13 cellular contexts compared by ENCODE assay signal in the genomic region with DNA sequence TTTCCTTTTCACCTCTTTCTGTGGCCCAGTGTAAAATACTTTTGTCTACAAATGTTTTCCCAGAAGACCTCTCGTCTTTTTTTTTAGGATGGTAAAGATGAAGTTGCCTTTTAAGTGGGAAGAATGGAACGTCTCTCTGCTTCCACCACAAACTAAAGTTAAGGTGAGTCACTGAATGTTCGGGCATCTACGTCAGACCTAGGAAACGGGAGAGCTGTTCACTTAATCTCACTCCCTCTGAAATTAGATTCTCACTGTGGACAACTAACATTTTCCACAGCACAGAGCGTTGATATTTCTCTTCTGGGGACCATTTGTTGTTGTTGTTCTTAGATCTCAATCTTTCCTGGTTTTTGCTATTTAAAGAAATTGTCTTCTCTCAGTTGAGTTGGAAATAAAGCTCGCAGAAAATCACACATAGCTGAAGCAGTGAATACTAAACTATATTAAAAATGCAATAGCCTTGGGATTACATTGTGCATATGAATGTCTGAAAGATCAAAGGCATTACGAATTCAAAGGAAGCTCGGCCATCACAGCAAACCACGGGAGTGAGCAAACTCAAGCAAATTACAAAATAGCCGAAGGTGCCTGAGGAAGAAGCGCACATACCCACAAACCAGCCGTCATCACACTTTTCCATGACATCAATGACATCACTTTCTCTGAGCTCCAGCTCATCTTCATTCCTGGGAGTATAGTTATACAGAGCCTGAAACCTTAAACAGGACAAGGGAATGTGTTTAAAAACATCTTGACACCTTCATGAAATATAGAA. TPM values are rescaled to one million over a fixed set of nuclear protein-coding genes. Genes with fewer than 3 reads are reported as not detected.
A peak's percentile ranks its signal among the peaks of the same experiment; 100 is the strongest.
DNase-seq lines count a peak whose midpoint lies in the region; ATAC-seq and TF ChIP-seq lines count a peak whose summit lies in the region.
"Had no signal": no experiment of that assay in that cellular context is flagged by ENCODE, and none has a peak within 500 bp of the region (broad histone marks: within the 10 kb centered on the region; RNA-seq: fewer than 3 reads in every experiment).

No MANE protein-coding gene starts in this region.

- peaks cover 11% of the 10 kb centered on the region for H3K27me3 Mint-ChIP-seq in memory B cell
- peaks cover 47% of the 10 kb centered on the region for H3K27me3 Mint-ChIP-seq in T-helper 2 cell treated with Interferon-gamma antibody and Interleukin-4, amounts not matched to agents 5 μg/mL and 100 μg/mL, for 36 hours (ENCODE audit: low read depth)

- H3K9me3 ChIP-seq in right atrium auricular region (no peaks in the 10 kb centered on the region), ascending aorta (no peaks in the 10 kb centered on the region), aorta (ENCODE audit: control insufficient read depth, low read length) (no peaks in the 10 kb centered on the region)

- H3K9me3 Mint-ChIP-seq in memory B cell = no peaks in the 10 kb centered on the region
- H3K9me3 Mint-ChIP-seq in T-helper 2 cell treated with Interferon-gamma antibody and Interleukin-4, amounts not matched to agents 5 μg/mL and 100 μg/mL, for 36 hours = no peaks in the 10 kb centered on the region
- H3K9me3 Mint-ChIP-seq: central memory CD8-positive, alpha-beta T cell had no signal

- H3K4me1 Mint-ChIP-seq in memory B cell = peaks cover 4% of the 10 kb centered on the region
- peaks cover 5% of the 10 kb centered on the region for H3K4me1 Mint-ChIP-seq in T-helper 2 cell treated with Interferon-gamma antibody and Interleukin-4, amounts not matched to agents 5 μg/mL and 100 μg/mL, for 36 hours (ENCODE audit: low read depth)

- H3K36me3 Mint-ChIP-seq in memory B cell = peaks cover 2% of the 10 kb centered on the region
- H3K36me3 Mint-ChIP-seq in T-helper 2 cell treated with Interferon-gamma antibody and Interleukin-4, amounts not matched to agents 5 μg/mL and 100 μg/mL, for 36 hours (ENCODE audit: low read depth) = no peaks in the 10 kb centered on the region

- H3K36me3 ChIP-seq in right atrium auricular region (peaks cover 24% of the 10 kb centered on the region), ascending aorta (peaks cover 0 to 12% of the 10 kb centered on the region in 2 donors), aorta (ENCODE audit: control insufficient read depth in 1 of 2, insufficient read depth in 2 of 2, low read length in 1 of 2) (no peaks in the 10 kb centered on the region)

- DNase-seq in right atrium auricular region (ENCODE audit: low spot score) (no peak), cardiac septum (ENCODE audit: low spot score) (no peak), ascending aorta (ENCODE audit: low spot score in 2 of 2) (no peak), memory B cell (ENCODE audit: low spot score in 2 of 2) (no peak), aorta (no peak), dorsolateral prefrontal cortex (no peak)
- DNase-seq in T-helper 2 cell treated with Interferon-gamma antibody and Interleukin-4, amounts not matched to agents 5 μg/mL and 100 μg/mL, for 36 hours (ENCODE audit: low spot score) = no peak
- DNase-seq: activated CD4-positive, CD25-positive, alpha-beta regulatory T cell treated with anti-CD3 and anti-CD28 coated beads, Interleukin-2, amount 50 U/mL, for 72 hours; erythroblast; midbrain; SW 1271 had no signal

- H3K4me3 ChIP-seq in right atrium auricular region (no peak overlapping the region), ascending aorta (no peak overlapping the region), aorta (ENCODE audit: low read length in 2 of 2) (no peak overlapping the region), dorsolateral prefrontal cortex (no peak overlapping the region)

- intact Hi-C loops in cardiac septum (cut with DNase I) (no loop called here), ascending aorta (cut with DNase I) (no loop called here), aorta (cut with DNase I) (no loop called here), dorsolateral prefrontal cortex (cut with DNase I) (no loop called here)

- peak overlapping the region; percentile 90 for H3K27ac Mint-ChIP-seq in memory B cell
- no peak overlapping the region for H3K27ac Mint-ChIP-seq in T-helper 2 cell treated with Interferon-gamma antibody and Interleukin-4, amounts not matched to agents 5 μg/mL and 100 μg/mL, for 36 hours

- H3K4me1 ChIP-seq in right atrium auricular region (peaks cover 0 to 14% of the 10 kb centered on the region in 2 donors), ascending aorta (peaks cover 0 to 12% of the 10 kb centered on the region in 2 donors), aorta (ENCODE audit: control insufficient read depth in 1 of 2, insufficient read depth in 2 of 2, low read length in 2 of 2) (peaks cover 0 to 5% of the 10 kb centered on the region in 2 donors)

- H3K27ac ChIP-seq in right atrium auricular region (peak overlapping the region; percentile 33 to 64), ascending aorta (peak overlapping the region; percentile 60 to 69), aorta (ENCODE audit: low read depth in 1 of 2, low read length in 2 of 2) (peak overlapping the region; percentile 37 to 49), dorsolateral prefrontal cortex (peak overlapping the region in 1 of 59 donors; percentile 10)

- ATAC-seq in memory B cell (ENCODE audit: low read depth) (no peak), aorta (ENCODE audit: low FRiP score) (peak; percentile 36), HG03354 (IDR thresholded peaks at IDR 0.05; ENCODE audit: poor library complexity, severe bottlenecking, unreplicated experiment) (no peak)

- peak overlapping the region; percentile 16 for H3K4me3 Mint-ChIP-seq in memory B cell
- H3K4me3 Mint-ChIP-seq in T-helper 2 cell treated with Interferon-gamma antibody and Interleukin-4, amounts not matched to agents 5 μg/mL and 100 μg/mL, for 36 hours = no peak overlapping the region
- H3K4me3 Mint-ChIP-seq: central memory CD8-positive, alpha-beta T cell had no signal

- no peak for TF ChIP-seq CTCF in right atrium auricular region (IDR thresholded peaks at IDR 0.05)
- TF ChIP-seq CTCF in ascending aorta (IDR thresholded peaks at IDR 0.05) = no peak
- no peak for TF ChIP-seq CTCF in dorsolateral prefrontal cortex (IDR thresholded peaks at IDR 0.05 in 54 of 56, conservative IDR thresholded peaks at IDR 0.05 in 2 of 56; ENCODE audit: low read depth in 1 of 56, partially characterized antibody in 56 of 56)

- WGBS in aorta, 2 donors = 65 to 74% methylated on average over 13 of the region's 13 CpGs

- no peaks in the 10 kb centered on the region for H3K27me3 ChIP-seq in right atrium auricular region
- H3K27me3 ChIP-seq in ascending aorta = no peaks in the 10 kb centered on the region
- no peaks in the 10 kb centered on the region for H3K27me3 ChIP-seq in aorta (ENCODE audit: control insufficient read depth in 1 of 2, insufficient read depth in 2 of 2, low read length in 1 of 2)
- no peaks in the 10 kb centered on the region for H3K27me3 ChIP-seq in dorsolateral prefrontal cortex

RNA-seq across cellular contexts. Expression of a gene that starts 53.9 kb away (rescaled TPM):
- 100 to 1,000 TPM; 476 to 783 TPM for total RNA-seq in right atrium auricular region
- total RNA-seq in cardiac septum = 265 TPM
- total RNA-seq in ascending aorta = 445 TPM
- total RNA-seq in aorta = 100 to 1,000 TPM; 411 to 805 TPM
- polyA plus RNA-seq in aorta = 100 to 1,000 TPM; 299 to 481 TPM
- 10 to 100 TPM in 104 of 120 experiments, 1 to 10 TPM in 16; 6.9 to 29.7 (median 13.2) TPM for total RNA-seq in dorsolateral prefrontal cortex
